2 cellular contexts compared by ENCODE assay signal in genomic region chr5:98664736-98665135, GRCh38.
TF ChIP-seq lines count a peak whose summit lies in the region.

No MANE protein-coding gene starts in this region.

TF ChIP-seq in Ishikawa, 13 proteins besides CTCF, POLR2A, EP300 and RAD21:
- TF ChIP-seq TEAD4 (IDR thresholded peaks at IDR 0.05) = peak; percentile 16; the same call in 1 of the 2 replicates
- TF ChIP-seq, protein P1, sequence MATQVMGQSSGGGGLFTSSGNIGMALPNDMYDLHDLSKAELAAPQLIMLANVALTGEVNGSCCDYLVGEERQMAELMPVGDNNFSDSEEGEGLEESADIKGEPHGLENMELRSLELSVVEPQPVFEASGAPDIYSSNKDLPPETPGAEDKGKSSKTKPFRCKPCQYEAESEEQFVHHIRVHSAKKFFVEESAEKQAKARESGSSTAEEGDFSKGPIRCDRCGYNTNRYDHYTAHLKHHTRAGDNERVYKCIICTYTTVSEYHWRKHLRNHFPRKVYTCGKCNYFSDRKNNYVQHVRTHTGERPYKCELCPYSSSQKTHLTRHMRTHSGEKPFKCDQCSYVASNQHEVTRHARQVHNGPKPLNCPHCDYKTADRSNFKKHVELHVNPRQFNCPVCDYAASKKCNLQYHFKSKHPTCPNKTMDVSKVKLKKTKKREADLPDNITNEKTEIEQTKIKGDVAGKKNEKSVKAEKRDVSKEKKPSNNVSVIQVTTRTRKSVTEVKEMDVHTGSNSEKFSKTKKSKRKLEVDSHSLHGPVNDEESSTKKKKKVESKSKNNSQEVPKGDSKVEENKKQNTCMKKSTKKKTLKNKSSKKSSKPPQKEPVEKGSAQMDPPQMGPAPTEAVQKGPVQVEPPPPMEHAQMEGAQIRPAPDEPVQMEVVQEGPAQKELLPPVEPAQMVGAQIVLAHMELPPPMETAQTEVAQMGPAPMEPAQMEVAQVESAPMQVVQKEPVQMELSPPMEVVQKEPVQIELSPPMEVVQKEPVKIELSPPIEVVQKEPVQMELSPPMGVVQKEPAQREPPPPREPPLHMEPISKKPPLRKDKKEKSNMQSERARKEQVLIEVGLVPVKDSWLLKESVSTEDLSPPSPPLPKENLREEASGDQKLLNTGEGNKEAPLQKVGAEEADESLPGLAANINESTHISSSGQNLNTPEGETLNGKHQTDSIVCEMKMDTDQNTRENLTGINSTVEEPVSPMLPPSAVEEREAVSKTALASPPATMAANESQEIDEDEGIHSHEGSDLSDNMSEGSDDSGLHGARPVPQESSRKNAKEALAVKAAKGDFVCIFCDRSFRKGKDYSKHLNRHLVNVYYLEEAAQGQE (IDR thresholded peaks at IDR 0.05; ENCODE audit: low read depth) = no peak

TF ChIP-seq in H1, 55 proteins besides CTCF, POLR2A, EP300 and RAD21:
- TF ChIP-seq POU5F1 (IDR thresholded peaks at IDR 0.05; ENCODE audit: low read depth, low read length) (no peak), HDAC6 (IDR thresholded peaks at IDR 0.05; ENCODE audit: low read depth, low read length) (no peak), ATF2 (IDR thresholded peaks at IDR 0.05; ENCODE audit: low read length) (no peak), RNF2 (IDR thresholded peaks at IDR 0.05; ENCODE audit: borderline replicate concordance, low read depth, low read length, missing control alignments, poor library complexity, severe bottlenecking) (no peak), TEAD4 (IDR thresholded peaks at IDR 0.05; ENCODE audit: low read depth, low read length) (no peak), JUN (IDR thresholded peaks at IDR 0.05; ENCODE audit: low read depth, low read length) (no peak), JUND (IDR thresholded peaks at IDR 0.05; ENCODE audit: low read length) (no peak), BRCA1 (IDR thresholded peaks at IDR 0.05; ENCODE audit: low read depth, low read length) (no peak), TCF12 (IDR thresholded peaks at IDR 0.05; ENCODE audit: low read depth, low read length) (no peak), KDM5A (IDR thresholded peaks at IDR 0.05; ENCODE audit: low read length) (no peak), SUZ12 (IDR thresholded peaks at IDR 0.05; ENCODE audit: low read length) (no peak), USF2 (IDR thresholded peaks at IDR 0.05; ENCODE audit: low read length) (no peak), POLR2AphosphoS5 (IDR thresholded peaks at IDR 0.05; ENCODE audit: low read depth, low read length) (no peak), NRF1 (IDR thresholded peaks at IDR 0.05; ENCODE audit: low read depth, low read length) (no peak), PHF8 (conservative IDR thresholded peaks at IDR 0.05; ENCODE audit: low read depth, low read length) (no peak), TBP (IDR thresholded peaks at IDR 0.05; ENCODE audit: low read depth, low read length) (no peak), SAP30 (IDR thresholded peaks at IDR 0.05; ENCODE audit: insufficient read depth, insufficient replicate concordance, low read length) (no peak), SIN3A (conservative IDR thresholded peaks at IDR 0.05 in 1 of 2, IDR thresholded peaks at IDR 0.05 in 1 of 2; ENCODE audit: low read depth in 1 of 2, low read length in 2 of 2) (no peak)
- TF ChIP-seq, protein P2, sequence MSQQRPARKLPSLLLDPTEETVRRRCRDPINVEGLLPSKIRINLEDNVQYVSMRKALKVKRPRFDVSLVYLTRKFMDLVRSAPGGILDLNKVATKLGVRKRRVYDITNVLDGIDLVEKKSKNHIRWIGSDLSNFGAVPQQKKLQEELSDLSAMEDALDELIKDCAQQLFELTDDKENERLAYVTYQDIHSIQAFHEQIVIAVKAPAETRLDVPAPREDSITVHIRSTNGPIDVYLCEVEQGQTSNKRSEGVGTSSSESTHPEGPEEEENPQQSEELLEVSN (IDR thresholded peaks at IDR 0.05) = no peak
- TF ChIP-seq, protein P3, sequence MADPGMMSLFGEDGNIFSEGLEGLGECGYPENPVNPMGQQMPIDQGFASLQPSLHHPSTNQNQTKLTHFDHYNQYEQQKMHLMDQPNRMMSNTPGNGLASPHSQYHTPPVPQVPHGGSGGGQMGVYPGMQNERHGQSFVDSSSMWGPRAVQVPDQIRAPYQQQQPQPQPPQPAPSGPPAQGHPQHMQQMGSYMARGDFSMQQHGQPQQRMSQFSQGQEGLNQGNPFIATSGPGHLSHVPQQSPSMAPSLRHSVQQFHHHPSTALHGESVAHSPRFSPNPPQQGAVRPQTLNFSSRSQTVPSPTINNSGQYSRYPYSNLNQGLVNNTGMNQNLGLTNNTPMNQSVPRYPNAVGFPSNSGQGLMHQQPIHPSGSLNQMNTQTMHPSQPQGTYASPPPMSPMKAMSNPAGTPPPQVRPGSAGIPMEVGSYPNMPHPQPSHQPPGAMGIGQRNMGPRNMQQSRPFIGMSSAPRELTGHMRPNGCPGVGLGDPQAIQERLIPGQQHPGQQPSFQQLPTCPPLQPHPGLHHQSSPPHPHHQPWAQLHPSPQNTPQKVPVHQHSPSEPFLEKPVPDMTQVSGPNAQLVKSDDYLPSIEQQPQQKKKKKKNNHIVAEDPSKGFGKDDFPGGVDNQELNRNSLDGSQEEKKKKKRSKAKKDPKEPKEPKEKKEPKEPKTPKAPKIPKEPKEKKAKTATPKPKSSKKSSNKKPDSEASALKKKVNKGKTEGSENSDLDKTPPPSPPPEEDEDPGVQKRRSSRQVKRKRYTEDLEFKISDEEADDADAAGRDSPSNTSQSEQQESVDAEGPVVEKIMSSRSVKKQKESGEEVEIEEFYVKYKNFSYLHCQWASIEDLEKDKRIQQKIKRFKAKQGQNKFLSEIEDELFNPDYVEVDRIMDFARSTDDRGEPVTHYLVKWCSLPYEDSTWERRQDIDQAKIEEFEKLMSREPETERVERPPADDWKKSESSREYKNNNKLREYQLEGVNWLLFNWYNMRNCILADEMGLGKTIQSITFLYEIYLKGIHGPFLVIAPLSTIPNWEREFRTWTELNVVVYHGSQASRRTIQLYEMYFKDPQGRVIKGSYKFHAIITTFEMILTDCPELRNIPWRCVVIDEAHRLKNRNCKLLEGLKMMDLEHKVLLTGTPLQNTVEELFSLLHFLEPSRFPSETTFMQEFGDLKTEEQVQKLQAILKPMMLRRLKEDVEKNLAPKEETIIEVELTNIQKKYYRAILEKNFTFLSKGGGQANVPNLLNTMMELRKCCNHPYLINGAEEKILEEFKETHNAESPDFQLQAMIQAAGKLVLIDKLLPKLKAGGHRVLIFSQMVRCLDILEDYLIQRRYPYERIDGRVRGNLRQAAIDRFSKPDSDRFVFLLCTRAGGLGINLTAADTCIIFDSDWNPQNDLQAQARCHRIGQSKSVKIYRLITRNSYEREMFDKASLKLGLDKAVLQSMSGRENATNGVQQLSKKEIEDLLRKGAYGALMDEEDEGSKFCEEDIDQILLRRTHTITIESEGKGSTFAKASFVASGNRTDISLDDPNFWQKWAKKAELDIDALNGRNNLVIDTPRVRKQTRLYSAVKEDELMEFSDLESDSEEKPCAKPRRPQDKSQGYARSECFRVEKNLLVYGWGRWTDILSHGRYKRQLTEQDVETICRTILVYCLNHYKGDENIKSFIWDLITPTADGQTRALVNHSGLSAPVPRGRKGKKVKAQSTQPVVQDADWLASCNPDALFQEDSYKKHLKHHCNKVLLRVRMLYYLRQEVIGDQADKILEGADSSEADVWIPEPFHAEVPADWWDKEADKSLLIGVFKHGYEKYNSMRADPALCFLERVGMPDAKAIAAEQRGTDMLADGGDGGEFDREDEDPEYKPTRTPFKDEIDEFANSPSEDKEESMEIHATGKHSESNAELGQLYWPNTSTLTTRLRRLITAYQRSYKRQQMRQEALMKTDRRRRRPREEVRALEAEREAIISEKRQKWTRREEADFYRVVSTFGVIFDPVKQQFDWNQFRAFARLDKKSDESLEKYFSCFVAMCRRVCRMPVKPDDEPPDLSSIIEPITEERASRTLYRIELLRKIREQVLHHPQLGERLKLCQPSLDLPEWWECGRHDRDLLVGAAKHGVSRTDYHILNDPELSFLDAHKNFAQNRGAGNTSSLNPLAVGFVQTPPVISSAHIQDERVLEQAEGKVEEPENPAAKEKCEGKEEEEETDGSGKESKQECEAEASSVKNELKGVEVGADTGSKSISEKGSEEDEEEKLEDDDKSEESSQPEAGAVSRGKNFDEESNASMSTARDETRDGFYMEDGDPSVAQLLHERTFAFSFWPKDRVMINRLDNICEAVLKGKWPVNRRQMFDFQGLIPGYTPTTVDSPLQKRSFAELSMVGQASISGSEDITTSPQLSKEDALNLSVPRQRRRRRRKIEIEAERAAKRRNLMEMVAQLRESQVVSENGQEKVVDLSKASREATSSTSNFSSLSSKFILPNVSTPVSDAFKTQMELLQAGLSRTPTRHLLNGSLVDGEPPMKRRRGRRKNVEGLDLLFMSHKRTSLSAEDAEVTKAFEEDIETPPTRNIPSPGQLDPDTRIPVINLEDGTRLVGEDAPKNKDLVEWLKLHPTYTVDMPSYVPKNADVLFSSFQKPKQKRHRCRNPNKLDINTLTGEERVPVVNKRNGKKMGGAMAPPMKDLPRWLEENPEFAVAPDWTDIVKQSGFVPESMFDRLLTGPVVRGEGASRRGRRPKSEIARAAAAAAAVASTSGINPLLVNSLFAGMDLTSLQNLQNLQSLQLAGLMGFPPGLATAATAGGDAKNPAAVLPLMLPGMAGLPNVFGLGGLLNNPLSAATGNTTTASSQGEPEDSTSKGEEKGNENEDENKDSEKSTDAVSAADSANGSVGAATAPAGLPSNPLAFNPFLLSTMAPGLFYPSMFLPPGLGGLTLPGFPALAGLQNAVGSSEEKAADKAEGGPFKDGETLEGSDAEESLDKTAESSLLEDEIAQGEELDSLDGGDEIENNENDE (IDR thresholded peaks at IDR 0.05; ENCODE audit: insufficient replicate concordance, low read length) = no peak
